In the genomic region with DNA sequence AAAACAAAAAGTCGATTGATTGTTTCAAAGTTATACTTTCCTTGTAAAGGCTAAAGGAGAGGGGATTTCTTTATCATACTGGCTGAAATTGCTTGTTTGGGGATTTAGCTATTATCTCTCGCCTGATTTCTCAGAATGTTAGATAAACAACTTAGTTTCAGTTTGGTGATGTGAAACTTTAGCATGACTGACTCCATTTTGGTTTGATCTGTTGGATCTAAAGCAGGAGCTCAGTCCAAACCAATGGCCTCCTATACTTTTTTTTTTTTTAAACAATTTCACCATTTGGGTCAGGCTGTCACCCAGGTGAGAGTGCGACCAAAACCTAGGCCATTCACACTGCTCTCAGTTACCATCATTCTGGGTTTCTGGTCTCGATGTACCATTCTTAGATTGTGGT, we compare ENCODE assay signal across 11 cellular contexts. TPM values are rescaled to one million over a fixed set of nuclear protein-coding genes. Genes with fewer than 3 reads are reported as not detected.
"Had no signal": no experiment of that assay in that cellular context is flagged by ENCODE, and none has a peak within 500 bp of the region (broad histone marks: within the 10 kb centered on the region; RNA-seq: fewer than 3 reads in every experiment).

No MANE protein-coding gene starts in this region.

- H3K4me1 ChIP-seq: HAP-1 had no signal

- H2AFZ ChIP-seq: GM23248 had no signal

- FAIRE-seq: H1, H54 had no signal

- ATAC-seq: GM23338, HCT116 had no signal

- H3K4me3 ChIP-seq: GM23248, GM23338, HAP-1 had no signal

- H3K27ac ChIP-seq: GM23248 had no signal

- DNase-seq: GM23248, GOT3, H7, H9, HCEC 1CT, HFFc6 had no signal

- H3K9me3 ChIP-seq: HAP-1 had no signal

- H3K4me2 ChIP-seq: GM23338 had no signal

- H3K9ac ChIP-seq: GM23248 had no signal

- H3K36me3 ChIP-seq: HAP-1 had no signal

RNA-seq across cellular contexts. Expression of a gene that starts 45.4 kb away (rescaled TPM):
- total RNA-seq: GM23248, HFFc6 had no signal
- polyA plus RNA-seq: GM23248 had no signal
